24 cellular contexts compared by ENCODE assay signal in the genomic region with DNA sequence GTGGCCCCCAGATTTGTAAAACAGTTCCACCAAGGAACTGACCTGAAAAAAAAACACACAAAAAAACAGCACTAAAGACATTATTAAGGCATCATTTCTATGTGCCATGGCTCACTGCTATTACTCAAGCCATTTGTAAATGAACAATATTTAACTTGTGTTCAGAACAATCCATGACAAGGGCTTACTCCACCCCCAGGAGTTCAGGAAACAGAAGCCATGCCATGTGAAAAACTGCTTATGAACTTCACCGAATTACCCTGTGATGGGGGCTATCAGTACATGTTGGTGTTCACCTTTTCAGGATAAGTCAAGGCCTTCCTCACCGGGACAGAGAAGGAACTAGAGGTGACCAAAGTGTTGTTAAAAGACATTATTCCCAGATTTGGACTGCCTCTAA. TPM values are rescaled to one million over a fixed set of nuclear protein-coding genes. Genes with fewer than 3 reads are reported as not detected.
DNase-seq lines count a peak whose midpoint lies in the region; ATAC-seq, FAIRE-seq and TF ChIP-seq lines count a peak whose summit lies in the region.
"Had no signal": no experiment of that assay in that cellular context is flagged by ENCODE, and none has a peak within 500 bp of the region (broad histone marks: within the 10 kb centered on the region; RNA-seq: fewer than 3 reads in every experiment).

No MANE protein-coding gene starts in this region.

- DNase-seq in body of pancreas = peak in 1 of 4 donors; percentile 6
- no peak for DNase-seq in pancreas
- DNase-seq in type B pancreatic cell (ENCODE audit: extremely low spot score, unreplicated experiment) = no peak
- DNase-seq in G401 (ENCODE audit: low spot score) = no peak
- no peak for DNase-seq in NOMO-1 (lab: John Stamatoyannopoulos, UW; ENCODE audit: unreplicated experiment in 2 of 2)
- DNase-seq: CD8-positive, alpha-beta memory T cell; GM23248; H7; KBM-7; MG63; NCI-H1105 treated with DMSO at 0.1 percent for 48 hours; NCI-H2029; NCI-H446; NCI-H524 treated with DMSO at 0.1 percent for 48 hours; NCI-H82; OCI-M1; Peyer's patch; SK-N-SH; SW 1271 had no signal

- H3K9ac ChIP-seq in liver (ENCODE audit: low read depth in 1 of 2, low read length in 2 of 2) = no peak overlapping the region
- H3K9ac ChIP-seq: GM23248, SK-N-SH had no signal

- no peak overlapping the region for H3K4me3 ChIP-seq in body of pancreas
- no peak overlapping the region for H3K4me3 ChIP-seq in liver (ENCODE audit: low read depth in 1 of 3, low read length in 3 of 3)
- H3K4me3 ChIP-seq in pancreas = no peak overlapping the region
- H3K4me3 ChIP-seq: GM23248, MG63, Peyer's patch had no signal

- WGBS in body of pancreas, 2 donors = 29 to 53% methylated on average over 2 of the region's 2 CpGs
- WGBS in liver = 72% methylated on average over 2 of the region's 2 CpGs
- WGBS in pancreas, 2 donors = 56 to 62% methylated on average over 2 of the region's 2 CpGs

- peak overlapping the region; percentile 50 for H3K27ac Mint-ChIP-seq in type B pancreatic cell
- H3K27ac Mint-ChIP-seq: CD8-positive, alpha-beta memory T cell had no signal

- H3K4me1 Mint-ChIP-seq in type B pancreatic cell (ENCODE audit: unreplicated experiment) = peaks cover 54% of the 10 kb centered on the region

- TF ChIP-seq POLR2A in body of pancreas (IDR thresholded peaks at IDR 0.05) = no peak

- no peaks in the 10 kb centered on the region for H3K27me3 ChIP-seq in body of pancreas
- no peaks in the 10 kb centered on the region for H3K27me3 ChIP-seq in liver (ENCODE audit: control insufficient read depth in 4 of 4, insufficient read depth in 4 of 4, low read length in 3 of 4)
- no peaks in the 10 kb centered on the region for H3K27me3 ChIP-seq in pancreas
- H3K27me3 ChIP-seq: Peyer's patch had no signal

- H3K9me3 ChIP-seq in body of pancreas (no peaks in the 10 kb centered on the region), liver (ENCODE audit: control insufficient read depth in 4 of 4, low read length in 3 of 4) (no peaks in the 10 kb centered on the region), pancreas (no peaks in the 10 kb centered on the region)
- H3K9me3 ChIP-seq: MG63, Peyer's patch, SK-N-SH had no signal

- FAIRE-seq in pancreas (lab: Jason Lieb, UNC) = no peak
- FAIRE-seq: GM12892, HTR-8/SVneo had no signal

- peak overlapping the region; percentile 23 to 87 (median 82) for H3K27ac ChIP-seq in body of pancreas
- no peak overlapping the region for H3K27ac ChIP-seq in liver (ENCODE audit: low read depth in 1 of 2, low read length in 2 of 2)
- peak overlapping the region in 3 of 4 donors; percentile 6 to 88 (median 63) for H3K27ac ChIP-seq in pancreas
- H3K27ac ChIP-seq: GM23248, Peyer's patch had no signal

- no peak for ATAC-seq in body of pancreas
- ATAC-seq in pancreas = no peak
- ATAC-seq in GM18520 (IDR thresholded peaks at IDR 0.05; ENCODE audit: unreplicated experiment) = no peak

- H3K4me1 ChIP-seq in body of pancreas = peaks cover 52% of the 10 kb centered on the region
- peaks cover 4 to 18% (median 14%) of the 10 kb centered on the region in 4 donors for H3K4me1 ChIP-seq in liver (ENCODE audit: control insufficient read depth in 4 of 4, insufficient read depth in 4 of 4, low read length in 3 of 4)
- peaks cover 21 to 25% (median 23%) of the 10 kb centered on the region in 3 donors for H3K4me1 ChIP-seq in pancreas

- no peak overlapping the region for H3K4me3 Mint-ChIP-seq in type B pancreatic cell
- H3K4me3 Mint-ChIP-seq: CD8-positive, alpha-beta memory T cell had no signal

- H3K36me3 Mint-ChIP-seq in type B pancreatic cell = peaks cover 8% of the 10 kb centered on the region
- H3K36me3 Mint-ChIP-seq: CD8-positive, alpha-beta memory T cell had no signal

- no peaks in the 10 kb centered on the region for H3K9me3 Mint-ChIP-seq in type B pancreatic cell
- H3K9me3 Mint-ChIP-seq: CD8-positive, alpha-beta memory T cell had no signal

- in situ Hi-C loops in G401 (cut with HindIII; ENCODE audit: low sequenced_read_pairs) = no loop called here

- TF ChIP-seq CTCF in body of pancreas (IDR thresholded peaks at IDR 0.05) = no peak
- no peak for TF ChIP-seq CTCF in liver (IDR thresholded peaks at IDR 0.05; ENCODE audit: low read depth, low read length, missing input control)
- TF ChIP-seq CTCF in pancreas (IDR thresholded peaks at IDR 0.05) = no peak
- TF ChIP-seq CTCF in type B pancreatic cell (conservative IDR thresholded peaks at IDR 0.05) = no peak

- no peaks in the 10 kb centered on the region for H3K36me3 ChIP-seq in body of pancreas (replicated peaks in 1 of 2; ENCODE audit: insufficient read depth in 1 of 2, low read depth in 2 of 2)
- H3K36me3 ChIP-seq in liver (ENCODE audit: control insufficient read depth in 4 of 4, insufficient read depth in 3 of 4, low read depth in 1 of 4, low read length in 3 of 4) = no peaks in the 10 kb centered on the region
- H3K36me3 ChIP-seq in pancreas = no peaks in the 10 kb centered on the region
- H3K36me3 ChIP-seq: MG63, Peyer's patch had no signal

- TF ChIP-seq RAD21 in liver (IDR thresholded peaks at IDR 0.05) = no peak

- intact Hi-C loops in body of pancreas (cut with DNase I) = no loop called here
- intact Hi-C loops in pancreas (cut with DNase I) = no loop called here

- H3K27me3 Mint-ChIP-seq in type B pancreatic cell = no peaks in the 10 kb centered on the region

TF ChIP-seq in liver, 16 proteins besides CTCF, POLR2A, EP300 and RAD21:
- TF ChIP-seq YY1 (IDR thresholded peaks at IDR 0.05) (peak; percentile 22), TAF1 (conservative IDR thresholded peaks at IDR 0.05) (no peak)

RNA-seq across cellular contexts. Expression of a gene that starts 19.2 kb away (rescaled TPM):
- total RNA-seq in body of pancreas = 1 to 10 TPM in 1 of 2 donors, not detected in 1; 4.9 TPM
- under 1 TPM; 0.25 to 0.28 TPM for total RNA-seq in liver
- polyA plus RNA-seq in liver = under 1 TPM; 0.18 to 0.38 TPM
- total RNA-seq in pancreas = 1 to 10 TPM in 3 of 6 donors, under 1 TPM in 3; 0.54 to 1.6 (median 0.87) TPM
- 1 to 10 TPM in 1 of 2 donors, under 1 TPM in 1; 0.72 to 1.1 TPM for polyA plus RNA-seq in pancreas
- total RNA-seq in type B pancreatic cell (ENCODE audit: low replicate concordance) = 0.36 TPM in 1 of 2 replicates, not detected in the other
- not detected in 2 replicates for total RNA-seq in G401 (2014; rRNA removed; shearing (Covaris generic))
- total RNA-seq: A673, GM23248, Peyer's patch had no signal
- polyA plus RNA-seq: GM23248, SK-N-SH had no signal

Comparison
In these comparisons a context has a peak if more than half of its experiments do, and no peak if none do; other contexts are left out.
1. H3K27ac ChIP-seq: peak in body of pancreas (4 of 4) and pancreas (3 of 4); none in liver (0 of 2).